Comparison of ENCODE assay signal across 1 cellular context in the genomic region with DNA sequence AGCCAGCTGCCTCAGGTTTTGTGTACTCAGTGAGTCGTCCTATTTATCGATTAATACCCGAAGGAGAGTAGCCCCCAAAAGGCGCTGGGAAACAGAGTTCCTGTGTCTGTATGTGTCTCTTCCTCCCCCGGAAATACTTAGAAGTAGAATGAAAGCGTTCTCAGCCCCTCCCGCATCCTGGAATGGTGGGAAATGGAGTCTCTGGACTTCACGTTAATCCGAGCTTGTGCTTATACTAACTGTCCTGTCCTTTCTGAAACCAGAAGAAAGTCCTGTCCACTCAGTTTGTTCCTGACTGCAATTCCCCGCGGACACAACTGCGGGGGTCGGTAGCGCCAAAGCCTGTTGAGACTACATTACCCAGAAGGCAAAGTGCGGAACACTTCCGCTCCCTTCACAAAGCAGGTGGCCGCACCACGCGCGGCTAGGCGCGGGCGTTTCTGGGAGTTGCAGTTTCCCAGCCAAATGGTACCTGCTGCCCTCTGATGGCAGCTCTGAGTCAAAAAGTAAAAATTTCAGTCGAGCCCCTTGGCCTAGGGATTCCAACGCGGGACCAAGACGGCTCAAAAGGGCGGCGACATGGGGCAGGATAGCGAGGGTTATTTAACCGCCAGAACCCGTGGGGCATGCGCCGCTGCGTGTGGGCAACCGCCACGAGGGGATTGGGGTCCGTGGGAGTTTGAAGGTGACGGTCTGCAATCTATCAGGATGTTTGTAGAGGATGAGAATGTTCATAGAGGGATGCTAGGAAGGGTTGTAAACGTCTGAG.
A peak's percentile ranks its signal among the peaks of the same experiment; 100 is the strongest.
TF ChIP-seq lines count a peak whose summit lies in the region.

No MANE protein-coding gene starts in this region.

TF ChIP-seq in A549, 52 proteins besides CTCF, POLR2A, EP300 and RAD21 (continued from another document):
- TF ChIP-seq SMC3 (IDR thresholded peaks at IDR 0.05) (peak; percentile 80), RARB (CRISPR knock-in tag; IDR thresholded peaks at IDR 0.05) (0 out of 2 replicates have a peak, but pooled peaks have one; percentile 8), HEYL (CRISPR knock-in tag; IDR thresholded peaks at IDR 0.05) (no peak), HOXB13 (CRISPR knock-in tag; IDR thresholded peaks at IDR 0.05; ENCODE audit: low read depth) (0 out of 2 replicates have a peak, but pooled peaks have one; percentile 1), NR3C1 (IDR thresholded peaks at IDR 0.05) (no peak), CEBPB (IDR thresholded peaks at IDR 0.05) (no peak; a peak in 1 of 4 replicates), TP53 (CRISPR knock-in tag; IDR thresholded peaks at IDR 0.05) (peak; percentile 84; the same call in 1 of the 2 replicates), ZFP36 (IDR thresholded peaks at IDR 0.05; ENCODE audit: borderline replicate concordance, partially characterized antibody) (no peak), SREBF2 (IDR thresholded peaks at IDR 0.05) (no peak), TFCP2L1 (CRISPR knock-in tag; IDR thresholded peaks at IDR 0.05) (0 out of 2 replicates have a peak, but pooled peaks have one; percentile 47), EHF (CRISPR knock-in tag; IDR thresholded peaks at IDR 0.05) (no peak; the same call in 1 of the 2 replicates), RCOR1 (IDR thresholded peaks at IDR 0.05; ENCODE audit: low read depth, low read length) (no peak), GATA3 (IDR thresholded peaks at IDR 0.05; ENCODE audit: borderline replicate concordance) (peak; percentile 60), NPAS2 (CRISPR knock-in tag; IDR thresholded peaks at IDR 0.05; ENCODE audit: borderline replicate concordance) (no peak), JUNB (IDR thresholded peaks at IDR 0.05) (no peak), PHF8 (IDR thresholded peaks at IDR 0.05; ENCODE audit: borderline replicate concordance, low read depth) (no peak), MAZ (IDR thresholded peaks at IDR 0.05; ENCODE audit: borderline replicate concordance, low read depth, low read length) (0 out of 2 replicates have a peak, but pooled peaks have one; percentile 8), JUN (IDR thresholded peaks at IDR 0.05) (peak; percentile 58 to 95), NFE2L2 (conservative IDR thresholded peaks at IDR 0.05; ENCODE audit: low read length) (0 out of 2 replicates have a peak, but pooled peaks have one; percentile 15), CBX8 (IDR thresholded peaks at IDR 0.05) (no peak)
- TF ChIP-seq, protein P1, sequence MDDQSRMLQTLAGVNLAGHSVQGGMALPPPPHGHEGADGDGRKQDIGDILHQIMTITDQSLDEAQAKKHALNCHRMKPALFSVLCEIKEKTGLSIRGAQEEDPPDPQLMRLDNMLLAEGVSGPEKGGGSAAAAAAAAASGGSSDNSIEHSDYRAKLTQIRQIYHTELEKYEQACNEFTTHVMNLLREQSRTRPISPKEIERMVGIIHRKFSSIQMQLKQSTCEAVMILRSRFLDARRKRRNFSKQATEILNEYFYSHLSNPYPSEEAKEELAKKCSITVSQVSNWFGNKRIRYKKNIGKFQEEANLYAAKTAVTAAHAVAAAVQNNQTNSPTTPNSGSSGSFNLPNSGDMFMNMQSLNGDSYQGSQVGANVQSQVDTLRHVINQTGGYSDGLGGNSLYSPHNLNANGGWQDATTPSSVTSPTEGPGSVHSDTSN (IDR thresholded peaks at IDR 0.05): peak; percentile 83
- TF ChIP-seq, protein P2, sequence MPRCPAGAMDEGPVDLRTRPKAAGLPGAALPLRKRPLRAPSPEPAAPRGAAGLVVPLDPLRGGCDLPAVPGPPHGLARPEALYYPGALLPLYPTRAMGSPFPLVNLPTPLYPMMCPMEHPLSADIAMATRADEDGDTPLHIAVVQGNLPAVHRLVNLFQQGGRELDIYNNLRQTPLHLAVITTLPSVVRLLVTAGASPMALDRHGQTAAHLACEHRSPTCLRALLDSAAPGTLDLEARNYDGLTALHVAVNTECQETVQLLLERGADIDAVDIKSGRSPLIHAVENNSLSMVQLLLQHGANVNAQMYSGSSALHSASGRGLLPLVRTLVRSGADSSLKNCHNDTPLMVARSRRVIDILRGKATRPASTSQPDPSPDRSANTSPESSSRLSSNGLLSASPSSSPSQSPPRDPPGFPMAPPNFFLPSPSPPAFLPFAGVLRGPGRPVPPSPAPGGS (IDR thresholded peaks at IDR 0.05): peak; percentile 26; the same call in 1 of the 3 replicates
- TF ChIP-seq, protein P3, sequence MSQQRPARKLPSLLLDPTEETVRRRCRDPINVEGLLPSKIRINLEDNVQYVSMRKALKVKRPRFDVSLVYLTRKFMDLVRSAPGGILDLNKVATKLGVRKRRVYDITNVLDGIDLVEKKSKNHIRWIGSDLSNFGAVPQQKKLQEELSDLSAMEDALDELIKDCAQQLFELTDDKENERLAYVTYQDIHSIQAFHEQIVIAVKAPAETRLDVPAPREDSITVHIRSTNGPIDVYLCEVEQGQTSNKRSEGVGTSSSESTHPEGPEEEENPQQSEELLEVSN (IDR thresholded peaks at IDR 0.05; ENCODE audit: borderline replicate concordance, low read depth): 0 out of 2 replicates have a peak, but pooled peaks have one; percentile 52
- TF ChIP-seq, protein P4, sequence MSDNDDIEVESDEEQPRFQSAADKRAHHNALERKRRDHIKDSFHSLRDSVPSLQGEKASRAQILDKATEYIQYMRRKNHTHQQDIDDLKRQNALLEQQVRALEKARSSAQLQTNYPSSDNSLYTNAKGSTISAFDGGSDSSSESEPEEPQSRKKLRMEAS (IDR thresholded peaks at IDR 0.05): peak; percentile 96
TF ChIP-seq in A549: peak in this region for 18.
